In genomic region chr1:168638884-168639283, GRCh38 we compare ENCODE assay signal across 19 cellular contexts.
DNase-seq lines count a peak whose midpoint lies in the region; ATAC-seq, FAIRE-seq and TF ChIP-seq lines count a peak whose summit lies in the region.
"Had no signal": no experiment of that assay in that cellular context is flagged by ENCODE, and none has a peak within 500 bp of the region (broad histone marks: within the 10 kb centered on the region; RNA-seq: fewer than 3 reads in every experiment).

No MANE protein-coding gene starts in this region.

- H4K20me1 ChIP-seq in OCI-LY3 (ENCODE audit: insufficient read depth, low read length), result no peaks in the 10 kb centered on the region
- H4K20me1 ChIP-seq: BLaER1 had no signal

- FAIRE-seq in D721Med (lab: Jason Lieb, UNC), result peak; percentile 68
- FAIRE-seq: GM12891, GM18507, H54 had no signal

- in situ Hi-C loops in gastrocnemius medialis (cut with MboI; ENCODE audit: low sequenced_read_pairs in 4 of 4), result loop anchor here (5.0 to 25.0 kb wide), 5 partner anchors 256 to 848 kb away; partner anchors contain the start of genes SLC19A2 (in 2 of the 4) and ATP1B1 (in 1 of the 4)

- intact Hi-C loops in gastrocnemius medialis (cut with DNase I; ENCODE audit: low total_unique reads), result loop anchor here (5.0 kb wide), 3 partner anchors 83 to 848 kb away; partner anchors contain the start of gene SLC19A2

- H3K4me3 ChIP-seq in OCI-LY3 (ENCODE audit: low read length) (peak overlapping the region; percentile 4; the same call in 1 of the 2 replicates), gastrocnemius medialis (no peak overlapping the region)
- H3K4me3 ChIP-seq: BLaER1, HAP-1 had no signal

- no peak for TF ChIP-seq CTCF in D721Med (IDR thresholded peaks at IDR 0.05; ENCODE audit: insufficient read depth, missing control alignments)
- TF ChIP-seq CTCF in OCI-LY3 (IDR thresholded peaks at IDR 0.05; ENCODE audit: low read depth, low read length), result no peak
- no peak for TF ChIP-seq CTCF in gastrocnemius medialis (IDR thresholded peaks at IDR 0.05 in 4 of 5, conservative IDR thresholded peaks at IDR 0.05 in 1 of 5)

- H3K27me3 ChIP-seq in OCI-LY3 (ENCODE audit: low read depth, low read length), result no peaks in the 10 kb centered on the region
- H3K27me3 ChIP-seq in gastrocnemius medialis, result no peaks in the 10 kb centered on the region
- H3K27me3 ChIP-seq: BLaER1 had no signal

- no peak for TF ChIP-seq POLR2A in gastrocnemius medialis (IDR thresholded peaks at IDR 0.05)

- H3K27ac ChIP-seq in OCI-LY3 (ENCODE audit: low read length) (no peak overlapping the region), gastrocnemius medialis (peak overlapping the region; percentile 88 to 100 (median 94))
- H3K27ac ChIP-seq: BLaER1, C4-2B had no signal

- H2AFZ ChIP-seq in OCI-LY3 (ENCODE audit: low read depth, low read length), result peak overlapping the region; percentile 63

- no peaks in the 10 kb centered on the region for H3K36me3 ChIP-seq in OCI-LY3 (replicated peaks; ENCODE audit: low read depth, low read length)
- no peaks in the 10 kb centered on the region for H3K36me3 ChIP-seq in gastrocnemius medialis
- H3K36me3 ChIP-seq: BLaER1, HAP-1 had no signal

- ATAC-seq in gastrocnemius medialis (no peak), HG02678 (IDR thresholded peaks at IDR 0.05; ENCODE audit: unreplicated experiment) (no peak)
- ATAC-seq: CD8-positive, alpha-beta T cell had no signal

- H3K4me1 ChIP-seq in OCI-LY3 (ENCODE audit: low read length), result peaks cover 26% of the 10 kb centered on the region
- peaks cover 23 to 39% of the 10 kb centered on the region in 2 donors for H3K4me1 ChIP-seq in gastrocnemius medialis
- H3K4me1 ChIP-seq: BLaER1, HAP-1 had no signal

- DNase-seq in D721Med (ENCODE audit: insufficient read length, low spot score) (no peak), gastrocnemius medialis (no peak), DMS 273 treated with DMSO at 0.1 percent for 48 hours (lab: John Stamatoyannopoulos, UW) (no peak), NOMO-1 (lab: John Stamatoyannopoulos, UW; ENCODE audit: unreplicated experiment in 2 of 2) (no peak)
- DNase-seq: Caco-2; CD4-positive, CD25-positive, alpha-beta regulatory T cell; CD8-positive, alpha-beta T cell; DMS53; DMS79 treated with DMSO at 0.1 percent for 48 hours; GF-D8; GOT3 had no signal

- H3K9ac ChIP-seq in OCI-LY3 (ENCODE audit: low read length), result no peak overlapping the region
- H3K9ac ChIP-seq: BLaER1 had no signal

- H3K79me2 ChIP-seq in OCI-LY3 (ENCODE audit: low read length), result no peaks in the 10 kb centered on the region

- peak overlapping the region; percentile 52 for H3K4me2 ChIP-seq in OCI-LY3 (ENCODE audit: low read length)
- H3K4me2 ChIP-seq: BLaER1 had no signal

- H3K9me3 ChIP-seq in OCI-LY3 (ENCODE audit: insufficient read depth, low read length), result no peaks in the 10 kb centered on the region
- no peaks in the 10 kb centered on the region for H3K9me3 ChIP-seq in gastrocnemius medialis
- H3K9me3 ChIP-seq: BLaER1, Caco-2, HAP-1 had no signal
